ENCODE assay signal across 1 cellular context in genomic region chr5:180860887-180861822, GRCh38.
TF ChIP-seq lines count a peak whose summit lies in the region.

TSS of gene ZFP62 (minus strand) at chr5:180861276. CDS start at chr5:180861219, 57 bp downstream.

TF ChIP-seq in HepG2, 621 proteins besides CTCF, POLR2A, EP300 and RAD21 (continued from another document and continues in another):
- TF ChIP-seq FOXO4 (CRISPR knock-in tag; conservative IDR thresholded peaks at IDR 0.05) (no peak), SIX4 (CRISPR knock-in tag; IDR thresholded peaks at IDR 0.05) (no peak), TERF1 (CRISPR knock-in tag; IDR thresholded peaks at IDR 0.05) (0 out of 2 replicates have a peak, but pooled peaks have one; percentile 57), ZFAT (CRISPR knock-in tag; conservative IDR thresholded peaks at IDR 0.05) (no peak), ZNF598 (CRISPR knock-in tag; IDR thresholded peaks at IDR 0.05; ENCODE audit: borderline replicate concordance) (peak; percentile 70; the same call in 1 of the 2 replicates), ZNF431 (CRISPR knock-in tag; IDR thresholded peaks at IDR 0.05; ENCODE audit: borderline replicate concordance, low read depth) (no peak), ZNF160 (CRISPR knock-in tag; IDR thresholded peaks at IDR 0.05) (no peak), BATF2 (CRISPR knock-in tag; IDR thresholded peaks at IDR 0.05) (no peak), CSRNP1 (CRISPR knock-in tag; IDR thresholded peaks at IDR 0.05) (peak; percentile 81; the same call in 1 of the 2 replicates), ZBTB37 (CRISPR knock-in tag; IDR thresholded peaks at IDR 0.05) (no peak), TFDP1 (CRISPR knock-in tag; IDR thresholded peaks at IDR 0.05; ENCODE audit: borderline replicate concordance) (peak; percentile 57; the same call in 1 of the 2 replicates), ZBTB20 (CRISPR knock-in tag; IDR thresholded peaks at IDR 0.05; ENCODE audit: borderline replicate concordance, low read depth) (no peak), AKNA (CRISPR knock-in tag; IDR thresholded peaks at IDR 0.05; ENCODE audit: borderline replicate concordance) (no peak), ZBTB14 (CRISPR knock-in tag; IDR thresholded peaks at IDR 0.05) (peak; percentile 73), RAD51 (IDR thresholded peaks at IDR 0.05; ENCODE audit: borderline replicate concordance) (no peak), ZSCAN21 (CRISPR knock-in tag; IDR thresholded peaks at IDR 0.05; ENCODE audit: borderline replicate concordance) (peak; percentile 17; the same call in 1 of the 2 replicates), ZSCAN9 (CRISPR knock-in tag; IDR thresholded peaks at IDR 0.05; ENCODE audit: borderline replicate concordance) (no peak), POLR2G (IDR thresholded peaks at IDR 0.05; ENCODE audit: low read depth, low read length) (peak; percentile 78), ZNF414 (CRISPR knock-in tag; IDR thresholded peaks at IDR 0.05) (0 out of 2 replicates have a peak, but pooled peaks have one; percentile 65), ZNF569 (CRISPR knock-in tag; IDR thresholded peaks at IDR 0.05; ENCODE audit: borderline replicate concordance) (no peak), ZNF782 (CRISPR knock-in tag; IDR thresholded peaks at IDR 0.05; ENCODE audit: borderline replicate concordance) (no peak), ZNF772 (CRISPR knock-in tag; IDR thresholded peaks at IDR 0.05) (no peak; the same call in 1 of the 2 replicates), KDM2A (CRISPR knock-in tag; IDR thresholded peaks at IDR 0.05; ENCODE audit: borderline replicate concordance, low read depth) (peak; percentile 77; the same call in 1 of the 2 replicates), ZBTB43 (CRISPR knock-in tag; conservative IDR thresholded peaks at IDR 0.05) (peak; percentile 34; the same call in 1 of the 2 replicates), SIX1 (CRISPR knock-in tag; IDR thresholded peaks at IDR 0.05; ENCODE audit: borderline replicate concordance) (no peak), JARID2 (CRISPR knock-in tag; IDR thresholded peaks at IDR 0.05; ENCODE audit: insufficient replicate concordance) (no peak), TAF1 (CRISPR knock-in tag; IDR thresholded peaks at IDR 0.05) (peak; percentile 74), ZNF430 (CRISPR knock-in tag; IDR thresholded peaks at IDR 0.05) (peak; percentile 45; the same call in 1 of the 2 replicates), MLX (CRISPR knock-in tag; IDR thresholded peaks at IDR 0.05) (no peak), ZSCAN31 (CRISPR knock-in tag; IDR thresholded peaks at IDR 0.05; ENCODE audit: low read depth) (peak; percentile 54; the same call in 1 of the 2 replicates), ZNF781 (CRISPR knock-in tag; IDR thresholded peaks at IDR 0.05; ENCODE audit: borderline replicate concordance, not compliant biosample characterization) (no peak), PHF8 (CRISPR knock-in tag; IDR thresholded peaks at IDR 0.05) (peak; percentile 92), SPEN (CRISPR knock-in tag; IDR thresholded peaks at IDR 0.05; ENCODE audit: low read depth) (peak; percentile 79), BCL6 (CRISPR knock-in tag; IDR thresholded peaks at IDR 0.05) (no peak), KDM5B (CRISPR knock-in tag; IDR thresholded peaks at IDR 0.05; ENCODE audit: borderline replicate concordance) (peak; percentile 89), SNAPC2 (CRISPR knock-in tag; IDR thresholded peaks at IDR 0.05) (peak; percentile 89; the same call in 1 of the 2 replicates), HNRNPK (IDR thresholded peaks at IDR 0.05; ENCODE audit: low read depth, low read length, poor library complexity, severe bottlenecking) (peak; percentile 69), EEA1 (CRISPR knock-in tag; IDR thresholded peaks at IDR 0.05; ENCODE audit: borderline replicate concordance) (no peak), ZBTB25 (CRISPR knock-in tag; IDR thresholded peaks at IDR 0.05) (peak; percentile 51; the same call in 1 of the 2 replicates), SP2 (CRISPR knock-in tag; IDR thresholded peaks at IDR 0.05) (peak; percentile 58), MEIS2 (CRISPR knock-in tag; IDR thresholded peaks at IDR 0.05) (peak; percentile 51; the same call in 1 of the 2 replicates)
